Comparison of ENCODE assay signal across 10 cellular contexts in genomic region chr11:117931971-117932370, GRCh38. TPM values are rescaled to one million over a fixed set of nuclear protein-coding genes. Genes with fewer than 3 reads are reported as not detected.
DNase-seq lines count a peak whose midpoint lies in the region; ATAC-seq and TF ChIP-seq lines count a peak whose summit lies in the region.
"Had no signal": no experiment of that assay in that cellular context is flagged by ENCODE, and none has a peak within 500 bp of the region (broad histone marks: within the 10 kb centered on the region; RNA-seq: fewer than 3 reads in every experiment).

No MANE protein-coding gene starts in this region.

- H3K27me3 ChIP-seq in thyroid gland: no peaks in the 10 kb centered on the region

- no peak for TF ChIP-seq RAD21 in Ishikawa (IDR thresholded peaks at IDR 0.05; ENCODE audit: low read depth)

- no peak for TF ChIP-seq EP300 in Ishikawa (IDR thresholded peaks at IDR 0.05; ENCODE audit: borderline replicate concordance)

- H3K27ac ChIP-seq in thyroid gland: peak overlapping the region in 2 of 3 donors; percentile 30 to 43

- no peak for TF ChIP-seq CTCF in thyroid gland (IDR thresholded peaks at IDR 0.05)

- TF ChIP-seq POLR2A in thyroid gland (IDR thresholded peaks at IDR 0.05): no peak

- H3K4me1 Mint-ChIP-seq in effector memory CD8-positive, alpha-beta T cell (ENCODE audit: low read depth in 2 of 2): peaks cover 47 to 48% of the 10 kb centered on the region in 2 donors

- peaks cover 4 to 7% of the 10 kb centered on the region in 2 donors for H3K27me3 Mint-ChIP-seq in effector memory CD8-positive, alpha-beta T cell

- H3K4me3 Mint-ChIP-seq in effector memory CD8-positive, alpha-beta T cell: peak overlapping the region; percentile 74 to 79

- no peaks in the 10 kb centered on the region for H3K9me3 Mint-ChIP-seq in effector memory CD8-positive, alpha-beta T cell

- DNase-seq in activated T-cell treated with anti-CD3 and anti-CD28 coated beads for 24 hours (ENCODE audit: low read depth) (peak; percentile 40), activated T-cell treated with anti-CD3 and anti-CD28 coated beads for 4 hours (no peak), thyroid gland (peak; percentile 72 to 73)
- peak; percentile 34 to 43 (median 40) for DNase-seq in effector memory CD8-positive, alpha-beta T cell

- H3K27ac Mint-ChIP-seq in effector memory CD8-positive, alpha-beta T cell: peak overlapping the region; percentile 80 to 95

- ATAC-seq in effector memory CD8-positive, alpha-beta T cell (replicated peaks): peak; percentile 43
- no peak for ATAC-seq in GM19023 (IDR thresholded peaks at IDR 0.05; ENCODE audit: unreplicated experiment)
- ATAC-seq in HG03457 (IDR thresholded peaks at IDR 0.05; ENCODE audit: unreplicated experiment): no peak
- no peak for ATAC-seq in GM21576 (IDR thresholded peaks at IDR 0.05; ENCODE audit: unreplicated experiment)

- H3K36me3 Mint-ChIP-seq in effector memory CD8-positive, alpha-beta T cell (ENCODE audit: insufficient read depth): peaks cover 3% of the 10 kb centered on the region

- H3K9me3 ChIP-seq in thyroid gland: no peaks in the 10 kb centered on the region

- WGBS in thyroid gland, 2 donors: 70 to 80% methylated on average over 1 to 2 of the region's 2 CpGs

- intact Hi-C loops in thyroid gland (cut with DNase I): no loop called here

- H3K4me3 ChIP-seq in thyroid gland (replicated peaks in 1 of 3): no peak overlapping the region

- no peaks in the 10 kb centered on the region for H3K36me3 ChIP-seq in thyroid gland

- H3K4me1 ChIP-seq in thyroid gland: peaks cover 34 to 47% of the 10 kb centered on the region in 2 donors

TF ChIP-seq in Ishikawa, 13 proteins besides CTCF, POLR2A, EP300 and RAD21:
- peak; percentile 30; the same call in 1 of the 2 replicates for TF ChIP-seq NFIC (IDR thresholded peaks at IDR 0.05)
- TF ChIP-seq TEAD4 (IDR thresholded peaks at IDR 0.05): no peak
- no peak for TF ChIP-seq CREB1 (IDR thresholded peaks at IDR 0.05; ENCODE audit: low read depth)
- no peak for TF ChIP-seq REST (IDR thresholded peaks at IDR 0.05; ENCODE audit: low read depth)
TF ChIP-seq in Ishikawa: peak in this region for 1.

RNA-seq across cellular contexts. Expression of gene TMPRSS13, which starts 2.8 kb away (rescaled TPM):
- 10 to 100 TPM in 3 of 4 donors, 1 to 10 TPM in 1; 8.5 to 24.3 (median 13.0) TPM for total RNA-seq in thyroid gland
- total RNA-seq: lung microvascular endothelial cell, NCI-H460 had no signal

RNA-seq across cellular contexts. Expression of gene IL10RA, which starts 54.2 kb away (rescaled TPM):
- total RNA-seq in thyroid gland: 10 to 100 TPM in 3 of 4 donors, 1 to 10 TPM in 1; 5.3 to 21.9 (median 10.6) TPM
- total RNA-seq: lung microvascular endothelial cell had no signal

RNA-seq across cellular contexts. Expression of gene FXYD6, which starts 55.5 kb away (rescaled TPM):
- 100 to 1,000 TPM in 2 of 4 donors, 10 to 100 TPM in 2; 34.2 to 143 (median 88.6) TPM for total RNA-seq in thyroid gland
- total RNA-seq: NCI-H460 had no signal
